In the genomic region with DNA sequence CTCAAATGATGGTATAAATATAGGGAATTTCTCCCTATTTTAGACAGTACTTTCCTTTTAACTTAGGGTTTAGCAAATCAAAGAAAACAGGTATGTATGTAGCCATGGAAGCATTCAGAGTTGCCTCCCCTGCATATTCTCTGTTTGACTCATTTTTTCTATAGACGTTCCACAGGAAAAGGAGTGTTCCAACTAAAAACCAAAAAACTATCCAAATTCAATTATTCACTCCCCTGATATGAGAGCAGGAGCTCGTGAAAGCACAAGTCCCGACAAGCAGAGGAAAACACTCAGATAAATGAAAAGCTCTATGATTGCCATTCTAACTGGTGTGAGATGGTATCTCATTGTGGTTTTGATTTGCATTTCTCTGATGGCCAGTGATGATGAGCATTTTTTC, we compare ENCODE assay signal across 17 cellular contexts.
DNase-seq lines count a peak whose midpoint lies in the region; ATAC-seq, FAIRE-seq and TF ChIP-seq lines count a peak whose summit lies in the region.
"Had no signal": no experiment of that assay in that cellular context is flagged by ENCODE, and none has a peak within 500 bp of the region (broad histone marks: within the 10 kb centered on the region; RNA-seq: fewer than 3 reads in every experiment).

No MANE protein-coding gene starts in this region.

- H3K27ac ChIP-seq in keratinocyte (ENCODE audit: control insufficient read depth, insufficient read depth, low read length) (peak overlapping the region; percentile 78), brain microvascular endothelial cell (no peak overlapping the region)

- peak overlapping the region; percentile 63 for H3K4me2 ChIP-seq in keratinocyte (ENCODE audit: control insufficient read depth, extremely low read depth, insufficient read depth, low read depth, low read length)

- DNase-seq in ELR (ENCODE audit: low read depth) (peak; percentile 7), NCI-H526 treated with DMSO at 0.1 percent for 48 hours (lab: John Stamatoyannopoulos, UW) (peak; percentile 24), astrocyte of the hippocampus (ENCODE audit: low read depth, low spot score) (peak; percentile 30), keratinocyte (ENCODE audit: low read depth, low spot score) (peak; percentile 55), brain microvascular endothelial cell (no peak), NOMO-1 (lab: John Stamatoyannopoulos, UW; ENCODE audit: unreplicated experiment in 2 of 2) (no peak), NCI-H1417 treated with DMSO at 0.1 percent for 48 hours (lab: John Stamatoyannopoulos, UW) (no peak)
- DNase-seq: Calu3; CD4-positive, alpha-beta T cell; DMS79; GF-D8; H7; IMR-90; Kasumi-1; NCI-H2107; SHP77 had no signal

- H3K27me3 ChIP-seq in keratinocyte (ENCODE audit: control insufficient read depth, extremely low read depth, insufficient read depth, low read length) (no peaks in the 10 kb centered on the region), brain microvascular endothelial cell (replicated peaks) (no peaks in the 10 kb centered on the region)

- ATAC-seq in stimulated activated memory B cell treated with anti-CD40 and anti-IgM and Interleukin-4, amounts not matched to agents 10 μg/mL and 1 μg/mL and 100 μg/mL, for 72 hours, result no peak

- H3K9ac ChIP-seq in keratinocyte (ENCODE audit: control insufficient read depth, extremely low read depth, insufficient read depth, low read length), result no peak overlapping the region

- H3K79me2 ChIP-seq in keratinocyte (ENCODE audit: control insufficient read depth, insufficient read depth, low read length), result peaks cover 18% of the 10 kb centered on the region

- dilution Hi-C loops in keratinocyte (cut with MboI; ENCODE audit: extremely low pct_ligation_motif_present, low sequenced_read_pairs), result no loop called here

- peak; percentile 90 for FAIRE-seq in keratinocyte (lab: Jason Lieb, UNC)

- H2AFZ ChIP-seq in keratinocyte (ENCODE audit: control insufficient read depth, low read length), result no peak overlapping the region

- no peak overlapping the region for H3K4me3 ChIP-seq in keratinocyte (ENCODE audit: control insufficient read depth in 2 of 3, extremely low read depth in 1 of 3, insufficient read depth in 2 of 3, low read depth in 1 of 3, low read length in 3 of 3)
- H3K4me3 ChIP-seq in brain microvascular endothelial cell (ENCODE audit: low read depth, low read length), result no peak overlapping the region

- no peaks in the 10 kb centered on the region for H3K9me1 ChIP-seq in keratinocyte (ENCODE audit: control insufficient read depth, extremely low read depth, insufficient read depth, low read length)

- in situ Hi-C loops in brain microvascular endothelial cell (cut with HindIII; ENCODE audit: low pct_ligation_motif_present, low sequenced_read_pairs), result no loop called here

- peaks cover 6% of the 10 kb centered on the region for H3K9me3 ChIP-seq in keratinocyte (ENCODE audit: control insufficient read depth, low read depth, low read length)

- peaks cover 30% of the 10 kb centered on the region for H3K4me1 ChIP-seq in keratinocyte (ENCODE audit: control insufficient read depth, extremely low read depth, insufficient read depth, low read length)

- H3K36me3 Mint-ChIP-seq in stimulated activated memory B cell treated with anti-CD40 and anti-IgM and Interleukin-4, amounts not matched to agents 10 μg/mL and 1 μg/mL and 100 μg/mL, for 72 hours, result peaks cover 6% of the 10 kb centered on the region

- H3K4me3 Mint-ChIP-seq in stimulated activated memory B cell treated with anti-CD40 and anti-IgM and Interleukin-4, amounts not matched to agents 10 μg/mL and 1 μg/mL and 100 μg/mL, for 72 hours, result no peak overlapping the region
- H3K4me3 Mint-ChIP-seq: CD4-positive, alpha-beta T cell had no signal

- TF ChIP-seq CTCF in keratinocyte (optimal IDR thresholded peaks at IDR 0.05 in 1 of 3, IDR thresholded peaks at IDR 0.05 in 1 of 3, conservative IDR thresholded peaks at IDR 0.05 in 1 of 3; ENCODE audit: extremely low read depth in 1 of 3, insufficient read depth in 2 of 3, low read length in 3 of 3), result no peak
- no peak for TF ChIP-seq CTCF in brain microvascular endothelial cell (IDR thresholded peaks at IDR 0.05; ENCODE audit: low read depth, low read length, missing control alignments)

- peaks cover 15% of the 10 kb centered on the region for H3K27me3 Mint-ChIP-seq in stimulated activated memory B cell treated with anti-CD40 and anti-IgM and Interleukin-4, amounts not matched to agents 10 μg/mL and 1 μg/mL and 100 μg/mL, for 72 hours

- H4K20me1 ChIP-seq in keratinocyte (ENCODE audit: control insufficient read depth, extremely low read depth, insufficient read depth, low read length), result no peaks in the 10 kb centered on the region

- H3K27ac Mint-ChIP-seq in stimulated activated memory B cell treated with anti-CD40 and anti-IgM and Interleukin-4, amounts not matched to agents 10 μg/mL and 1 μg/mL and 100 μg/mL, for 72 hours, result no peak overlapping the region
- H3K27ac Mint-ChIP-seq: CD4-positive, alpha-beta T cell had no signal

- no peaks in the 10 kb centered on the region for H3K4me1 Mint-ChIP-seq in stimulated activated memory B cell treated with anti-CD40 and anti-IgM and Interleukin-4, amounts not matched to agents 10 μg/mL and 1 μg/mL and 100 μg/mL, for 72 hours

- peaks cover 0 to 3% of the 10 kb centered on the region in 2 experiments for H3K36me3 ChIP-seq in keratinocyte (ENCODE audit: control insufficient read depth in 2 of 2, extremely low read depth in 1 of 2, insufficient read depth in 2 of 2, low read length in 2 of 2)
- H3K36me3 ChIP-seq in brain microvascular endothelial cell (replicated peaks), result no peaks in the 10 kb centered on the region

- H3K9me3 Mint-ChIP-seq in stimulated activated memory B cell treated with anti-CD40 and anti-IgM and Interleukin-4, amounts not matched to agents 10 μg/mL and 1 μg/mL and 100 μg/mL, for 72 hours, result no peaks in the 10 kb centered on the region
- H3K9me3 Mint-ChIP-seq: CD4-positive, alpha-beta T cell had no signal

Comparison
In these comparisons a context has a peak if more than half of its experiments do, and no peak if none do; other contexts are left out.
1. DNase-seq: peak in ELR (single experiment), NCI-H526 treated with DMSO at 0.1 percent for 48 hours (single experiment), astrocyte of the hippocampus (single experiment) and keratinocyte (single experiment); none in brain microvascular endothelial cell (single experiment), NOMO-1 (0 of 2) and NCI-H1417 treated with DMSO at 0.1 percent for 48 hours (single experiment).